In genomic region chr15:77909131-77909940, GRCh38 we compare ENCODE assay signal across 26 cellular contexts.
A peak's percentile ranks its signal among the peaks of the same experiment; 100 is the strongest.
DNase-seq lines count a peak whose midpoint lies in the region; ATAC-seq and TF ChIP-seq lines count a peak whose summit lies in the region.
"Had no signal": no experiment of that assay in that cellular context is flagged by ENCODE, and none has a peak within 500 bp of the region (broad histone marks: within the 10 kb centered on the region; RNA-seq: fewer than 3 reads in every experiment).

No MANE protein-coding gene starts in this region.

- H3K27me3 ChIP-seq in Peyer's patch (no peaks in the 10 kb centered on the region), suprapubic skin (no peaks in the 10 kb centered on the region)
- H3K27me3 ChIP-seq: cardiac muscle cell, dorsolateral prefrontal cortex, left lung, pancreas, SJCRH30, tibial artery had no signal

- H3K27me3 Mint-ChIP-seq in activated T-cell treated with anti-CD3 and anti-CD28 coated beads, Interleukin-2, amount 50 U/mL, for 24 hours = peaks cover 22% of the 10 kb centered on the region
- H3K27me3 Mint-ChIP-seq in activated T-cell treated with anti-CD3 and anti-CD28 coated beads, Interleukin-2, amount 50 U/mL, for 72 hours (ENCODE audit: low read depth) = no peaks in the 10 kb centered on the region

- H3K4me1 ChIP-seq in Peyer's patch (peaks cover 0 to 10% (median 0%) of the 10 kb centered on the region in 4 donors), suprapubic skin (peaks cover 18% of the 10 kb centered on the region)
- H3K4me1 ChIP-seq: left lung, pancreas, SJCRH30 had no signal

- WGBS in suprapubic skin = 59% methylated on average over 14 of the region's 14 CpGs

- no peak for ATAC-seq in activated T-cell treated with anti-CD3 and anti-CD28 coated beads, Interleukin-2, amount 50 U/mL, for 72 hours (replicated peaks in 1 of 2)
- no peak for ATAC-seq in left lobe of liver
- ATAC-seq: activated CD4-positive, CD25-positive, alpha-beta regulatory T cell treated with anti-CD3 and anti-CD28 coated beads, Interleukin-2, amount 50 U/mL, for 24 hours; activated CD8-positive, alpha-beta T cell treated with anti-CD3 and anti-CD28 coated beads, Interleukin-2, amount 10 ng/mL, durations not matched to agents 7 days and 5 days had no signal

- TF ChIP-seq POLR2A in Peyer's patch (IDR thresholded peaks at IDR 0.05) (no peak), suprapubic skin (IDR thresholded peaks at IDR 0.05) (no peak)

- TF ChIP-seq CTCF in Peyer's patch (IDR thresholded peaks at IDR 0.05) = no peak
- no peak for TF ChIP-seq CTCF in suprapubic skin (IDR thresholded peaks at IDR 0.05)

- H3K4me3 ChIP-seq in Peyer's patch = no peak overlapping the region
- no peak overlapping the region for H3K4me3 ChIP-seq in suprapubic skin
- H3K4me3 ChIP-seq: cardiac muscle cell, dorsolateral prefrontal cortex, K562, left lung, pancreas, PC-9, SJCRH30, tibial artery had no signal

- H3K36me3 ChIP-seq in Peyer's patch (no peaks in the 10 kb centered on the region), suprapubic skin (no peaks in the 10 kb centered on the region)
- H3K36me3 ChIP-seq: cardiac muscle cell, left lung, pancreas, SJCRH30, tibial artery had no signal

- DNase-seq in activated T-cell treated with anti-CD3 and anti-CD28 coated beads, Interleukin-2, amount 50 U/mL, for 24 hours = peak; percentile 26
- DNase-seq in activated T-cell treated with anti-CD3 and anti-CD28 coated beads, Interleukin-2, amount 50 U/mL, for 72 hours = no peak
- DNase-seq in Peyer's patch = peak in 2 of 3 donors; percentile 37 to 50
- peak; percentile 36 for DNase-seq in left lobe of liver (ENCODE audit: low spot score)
- DNase-seq in suprapubic skin (ENCODE audit: low spot score in 2 of 2) = peak; percentile 53 to 64
- DNase-seq in NCI-H1417 (lab: John Stamatoyannopoulos, UW) = no peak
- DNase-seq in T1000 (lab: John Stamatoyannopoulos, UW) = no peak
- DNase-seq in pons (ENCODE audit: low spot score) = no peak
- DNase-seq: activated CD8-positive, alpha-beta T cell treated with anti-CD3 and anti-CD28 coated beads, Interleukin-2, amount 10 ng/mL, durations not matched to agents 7 days and 5 days; activated naive CD4-positive, alpha-beta T cell treated with anti-CD3 and anti-CD28 coated beads, Interleukin-2, amount 10 ng/mL, durations not matched to agents 7 days and 5 days; anterior cingulate cortex; GDM1; NCI-H1436 treated with DMSO at 0.1 percent for 48 hours; NCI-H510A treated with DMSO at 0.1 percent for 48 hours; nephron progenitor cell; stimulated activated naive CD8-positive, alpha-beta T cell treated with anti-CD3 and anti-CD28 coated beads, Interleukin-15, amount 100 ng/mL, for 72 hours had no signal

- TF ChIP-seq EP300 in suprapubic skin (IDR thresholded peaks at IDR 0.05) = no peak

- no peaks in the 10 kb centered on the region for H3K36me3 Mint-ChIP-seq in activated T-cell treated with anti-CD3 and anti-CD28 coated beads, Interleukin-2, amount 50 U/mL, for 24 hours (ENCODE audit: low read depth)
- no peaks in the 10 kb centered on the region for H3K36me3 Mint-ChIP-seq in activated T-cell treated with anti-CD3 and anti-CD28 coated beads, Interleukin-2, amount 50 U/mL, for 72 hours (ENCODE audit: insufficient read depth in 2 of 2)
- H3K36me3 Mint-ChIP-seq: activated naive CD4-positive, alpha-beta T cell treated with anti-CD3 and anti-CD28 coated beads, Interleukin-2, amount 10 ng/mL, durations not matched to agents 7 days and 5 days had no signal

- no peak overlapping the region for H3K27ac ChIP-seq in Peyer's patch
- no peak overlapping the region for H3K27ac ChIP-seq in suprapubic skin
- H3K27ac ChIP-seq: cardiac muscle cell, dorsolateral prefrontal cortex, epithelial cell of prostate, left lung, PC-9, SJCRH30, tibial artery had no signal

- no peaks in the 10 kb centered on the region for H3K9me3 ChIP-seq in Peyer's patch
- H3K9me3 ChIP-seq in suprapubic skin = no peaks in the 10 kb centered on the region
- H3K9me3 ChIP-seq: left lung, pancreas, SJCRH30, tibial artery had no signal

- H3K27ac Mint-ChIP-seq in activated T-cell treated with anti-CD3 and anti-CD28 coated beads, Interleukin-2, amount 50 U/mL, for 24 hours = no peak overlapping the region
- no peak overlapping the region for H3K27ac Mint-ChIP-seq in activated T-cell treated with anti-CD3 and anti-CD28 coated beads, Interleukin-2, amount 50 U/mL, for 72 hours
- H3K27ac Mint-ChIP-seq: activated naive CD4-positive, alpha-beta T cell treated with anti-CD3 and anti-CD28 coated beads, Interleukin-2, amount 10 ng/mL, durations not matched to agents 7 days and 5 days; nephron progenitor cell had no signal

- no peak overlapping the region for H3K4me3 Mint-ChIP-seq in activated T-cell treated with anti-CD3 and anti-CD28 coated beads, Interleukin-2, amount 50 U/mL, for 24 hours
- no peak overlapping the region for H3K4me3 Mint-ChIP-seq in activated T-cell treated with anti-CD3 and anti-CD28 coated beads, Interleukin-2, amount 50 U/mL, for 72 hours

- no peaks in the 10 kb centered on the region for H3K4me1 Mint-ChIP-seq in activated T-cell treated with anti-CD3 and anti-CD28 coated beads, Interleukin-2, amount 50 U/mL, for 24 hours (ENCODE audit: low read depth)
- no peaks in the 10 kb centered on the region for H3K4me1 Mint-ChIP-seq in activated T-cell treated with anti-CD3 and anti-CD28 coated beads, Interleukin-2, amount 50 U/mL, for 72 hours (ENCODE audit: low read depth)

- H3K9me3 Mint-ChIP-seq in activated T-cell treated with anti-CD3 and anti-CD28 coated beads, Interleukin-2, amount 50 U/mL, for 24 hours = no peaks in the 10 kb centered on the region
- no peaks in the 10 kb centered on the region for H3K9me3 Mint-ChIP-seq in activated T-cell treated with anti-CD3 and anti-CD28 coated beads, Interleukin-2, amount 50 U/mL, for 72 hours
- H3K9me3 Mint-ChIP-seq: activated naive CD4-positive, alpha-beta T cell treated with anti-CD3 and anti-CD28 coated beads, Interleukin-2, amount 10 ng/mL, durations not matched to agents 7 days and 5 days; nephron progenitor cell; stimulated activated naive CD8-positive, alpha-beta T cell treated with anti-CD3 and anti-CD28 coated beads, Interleukin-15, amount 100 ng/mL, for 72 hours had no signal

Comparison
In these comparisons a context has a peak if more than half of its experiments do, and no peak if none do; other contexts are left out.
1. DNase-seq: peak in activated T-cell treated with anti-CD3 and anti-CD28 coated beads, Interleukin-2, amount 50 U/mL, for 24 hours (single experiment), Peyer's patch (2 of 3), left lobe of liver (single experiment) and suprapubic skin (2 of 2); none in activated T-cell treated with anti-CD3 and anti-CD28 coated beads, Interleukin-2, amount 50 U/mL, for 72 hours (0 of 2), NCI-H1417 (0 of 3), T1000 (single experiment) and pons (single experiment).